ENCODE assay signal across 15 cellular contexts in genomic region chr7:126720232-126720631, GRCh38.
DNase-seq lines count a peak whose midpoint lies in the region; ATAC-seq and TF ChIP-seq lines count a peak whose summit lies in the region.
"Had no signal": no experiment of that assay in that cellular context is flagged by ENCODE, and none has a peak within 500 bp of the region (broad histone marks: within the 10 kb centered on the region; RNA-seq: fewer than 3 reads in every experiment).

No MANE protein-coding gene starts in this region.

- no peaks in the 10 kb centered on the region for H3K36me3 ChIP-seq in heart left ventricle
- H3K36me3 ChIP-seq: neutrophil, WERI-Rb-1 had no signal

- ATAC-seq in GM18508 (IDR thresholded peaks at IDR 0.05; ENCODE audit: insufficient read depth, unreplicated experiment), result peak; percentile 89
- ATAC-seq in GM19463 (IDR thresholded peaks at IDR 0.05; ENCODE audit: unreplicated experiment), result peak; percentile 87
- ATAC-seq in HG02840 (IDR thresholded peaks at IDR 0.05; ENCODE audit: low FRiP score, unreplicated experiment), result peak; percentile 95
- peak; percentile 95 for ATAC-seq in HG03439 (IDR thresholded peaks at IDR 0.05; ENCODE audit: unreplicated experiment)
- ATAC-seq in heart left ventricle, result no peak
- ATAC-seq: body of pancreas had no signal

- no peak overlapping the region for H3K27ac ChIP-seq in heart left ventricle
- H3K27ac ChIP-seq: body of pancreas, neutrophil, WERI-Rb-1 had no signal

- DNase-seq in NK-92 treated with Interleukin-12 subunit alpha and Interleukin-12 subunit beta, amount 100 ng/mL, for 24 hours (lab: John Stamatoyannopoulos, UW), result no peak
- DNase-seq in heart left ventricle, result no peak
- DNase-seq in mucosa of gallbladder (ENCODE audit: low spot score), result no peak
- no peak for DNase-seq in COLO668 (lab: John Stamatoyannopoulos, UW; ENCODE audit: unreplicated experiment)
- DNase-seq: body of pancreas, glutamatergic neuron, HCEC 1CT, Kasumi-1, NCI-H345, WERI-Rb-1 had no signal

- no peak for TF ChIP-seq CTCF in heart left ventricle (IDR thresholded peaks at IDR 0.05)

- no peaks in the 10 kb centered on the region for H3K27me3 ChIP-seq in heart left ventricle
- H3K27me3 ChIP-seq: body of pancreas, neutrophil had no signal

- H3K4me1 ChIP-seq in heart left ventricle, result no peaks in the 10 kb centered on the region
- H3K4me1 ChIP-seq: body of pancreas had no signal

- intact Hi-C loops in heart left ventricle (cut with DNase I), result no loop called here

- no peaks in the 10 kb centered on the region for H3K9me3 ChIP-seq in heart left ventricle
- H3K9me3 ChIP-seq: body of pancreas, neutrophil had no signal

- TF ChIP-seq POLR2A in heart left ventricle (IDR thresholded peaks at IDR 0.05), result no peak

- 85 to 91% (median 88%) methylated on average over 2 of the region's 2 CpGs for whole genome bisulfite sequencing in heart left ventricle, 4 donors

- no peak overlapping the region for H3K4me3 ChIP-seq in heart left ventricle
- H3K4me3 ChIP-seq: body of pancreas had no signal

Comparison
In these comparisons a context has a peak if more than half of its experiments do, and no peak if none do; other contexts are left out.
1. ATAC-seq: peak in GM18508 (single experiment), GM19463 (single experiment), HG02840 (single experiment) and HG03439 (single experiment); none in heart left ventricle (0 of 4).